ENCODE assay signal across 8 cellular contexts in the genomic region with DNA sequence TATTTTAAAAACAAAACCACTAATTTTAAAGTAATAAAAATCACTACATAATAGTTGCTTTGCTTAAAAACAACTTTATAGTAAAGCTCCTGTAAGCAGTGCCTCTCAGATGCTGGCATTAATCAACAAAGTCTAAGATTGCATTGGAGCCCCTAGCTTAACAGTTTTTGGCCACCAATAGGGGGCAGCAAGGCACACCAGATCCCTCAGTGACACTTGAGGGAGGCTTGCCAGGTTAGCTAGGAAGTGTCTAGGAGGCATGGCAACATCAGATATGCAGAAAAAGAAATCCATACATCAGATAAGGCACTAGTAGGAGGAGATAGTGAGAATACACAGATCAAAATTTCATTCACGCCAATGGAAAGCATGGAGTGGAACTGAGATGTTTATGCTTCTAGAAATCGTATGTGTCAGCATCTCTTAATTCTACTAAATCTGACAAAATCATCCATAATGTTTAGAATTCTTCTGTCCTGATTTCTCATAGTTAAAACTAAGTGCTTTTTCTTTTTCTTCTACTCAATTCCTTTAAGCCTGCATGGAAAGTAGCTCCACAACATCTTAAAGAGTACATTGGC.
DNase-seq lines count a peak whose midpoint lies in the region; ATAC-seq and TF ChIP-seq lines count a peak whose summit lies in the region.

No MANE protein-coding gene starts in this region.

- H3K27me3 Mint-ChIP-seq in activated T-cell treated with anti-CD3 and anti-CD28 coated beads, Interleukin-2, amount 50 U/mL, for 72 hours (ENCODE audit: low read depth), result peaks cover 16% of the 10 kb centered on the region
- no peaks in the 10 kb centered on the region for H3K27me3 Mint-ChIP-seq in osteocyte (ENCODE audit: unreplicated experiment)

- H3K79me2 ChIP-seq in Karpas-422 (ENCODE audit: low read length), result no peaks in the 10 kb centered on the region

- H4K20me1 ChIP-seq in Karpas-422 (ENCODE audit: insufficient read depth, low read depth, low read length), result no peaks in the 10 kb centered on the region

- no peaks in the 10 kb centered on the region for H3K4me1 Mint-ChIP-seq in activated T-cell treated with anti-CD3 and anti-CD28 coated beads, Interleukin-2, amount 50 U/mL, for 72 hours (ENCODE audit: low read depth)
- H3K4me1 Mint-ChIP-seq in osteocyte (ENCODE audit: unreplicated experiment), result no peaks in the 10 kb centered on the region

- no peaks in the 10 kb centered on the region for H3K9me2 ChIP-seq in Karpas-422 (replicated peaks; ENCODE audit: insufficient read depth, low read length)

- H3K27me3 ChIP-seq in Karpas-422 (ENCODE audit: low read length) (no peaks in the 10 kb centered on the region), Panc1 (ENCODE audit: control insufficient read depth, insufficient read depth, low read length) (no peaks in the 10 kb centered on the region; the same call in 1 of the 2 replicates), uterus (no peaks in the 10 kb centered on the region)

- no peaks in the 10 kb centered on the region for H3K36me3 Mint-ChIP-seq in activated T-cell treated with anti-CD3 and anti-CD28 coated beads, Interleukin-2, amount 50 U/mL, for 72 hours (ENCODE audit: insufficient read depth in 2 of 2)
- H3K36me3 Mint-ChIP-seq in osteocyte (ENCODE audit: unreplicated experiment), result no peaks in the 10 kb centered on the region

- BruUV-seq in Panc1 (replicated peaks; lab: Mats Ljungman, UMichigan), result no TSS peak

- no peaks in the 10 kb centered on the region for H3K36me3 ChIP-seq in Karpas-422 (ENCODE audit: insufficient read depth, low read length)
- no peaks in the 10 kb centered on the region for H3K36me3 ChIP-seq in Panc1 (ENCODE audit: control insufficient read depth, insufficient read depth, low read length)
- no peaks in the 10 kb centered on the region for H3K36me3 ChIP-seq in uterus

- CTCF ChIA-PET in Panc1 (lab: Charles Lee), result interaction anchor here (1.1 to 1.2 kb wide), 3 partner anchors 349 to 543 kb away, joined by 3 read pairs; no protein-coding TSS in a partner anchor

- H3K9ac ChIP-seq in Karpas-422 (ENCODE audit: low read length), result no peak overlapping the region

- POLR2A ChIA-PET in Panc1 (lab: Charles Lee), result no interaction called here

- intact Hi-C loops in Panc1 (cut with micrococcal nuclease; ENCODE audit: unreplicated experiment) (loop anchor here (2.0 to 5.0 kb wide), 2 partner anchors 291 to 359 kb away; no protein-coding TSS in a partner anchor), uterus (cut with DNase I; ENCODE audit: low total_unique reads) (no loop called here)

- H2AFZ ChIP-seq in Karpas-422 (ENCODE audit: low read length), result no peak overlapping the region

- H3K4me3 Mint-ChIP-seq in activated T-cell treated with anti-CD3 and anti-CD28 coated beads, Interleukin-2, amount 50 U/mL, for 72 hours, result no peak overlapping the region
- H3K4me3 Mint-ChIP-seq in osteocyte (ENCODE audit: unreplicated experiment), result no peak overlapping the region

- H3K4me1 ChIP-seq in Karpas-422 (ENCODE audit: low read length) (no peaks in the 10 kb centered on the region), Panc1 (ENCODE audit: control insufficient read depth, insufficient read depth, low read length) (no peaks in the 10 kb centered on the region), uterus (no peaks in the 10 kb centered on the region)

- H3K4me3 ChIP-seq in Karpas-422 (ENCODE audit: low read length), result no peak overlapping the region
- no peak overlapping the region for H3K4me3 ChIP-seq in Panc1 (ENCODE audit: low read depth in 2 of 2, low read length in 2 of 2)
- H3K4me3 ChIP-seq in fibroblast of villous mesenchyme (ENCODE audit: low read depth, low read length), result no peak overlapping the region
- no peak overlapping the region for H3K4me3 ChIP-seq in uterus

- DNase-seq in ELF-1 (ENCODE audit: low read depth, low spot score) (peak; percentile 65), Karpas-422 (peak; percentile 82), Panc1 (ENCODE audit: low read depth, low spot score) (peak; percentile 48), fibroblast of villous mesenchyme (ENCODE audit: low read depth) (peak; percentile 72), osteocyte (ENCODE audit: extremely low spot score, unreplicated experiment) (no peak), uterus (peak; percentile 29 to 36)
- DNase-seq in activated T-cell treated with anti-CD3 and anti-CD28 coated beads, Interleukin-2, amount 50 U/mL, for 72 hours, result peak; percentile 65 to 66

- H3K4me2 ChIP-seq in Karpas-422 (ENCODE audit: low read depth, low read length, poor library complexity, severe bottlenecking), result no peak overlapping the region

- no peak overlapping the region for H3K27ac Mint-ChIP-seq in activated T-cell treated with anti-CD3 and anti-CD28 coated beads, Interleukin-2, amount 50 U/mL, for 72 hours
- no peak overlapping the region for H3K27ac Mint-ChIP-seq in osteocyte (ENCODE audit: unreplicated experiment)

- H3K9me3 Mint-ChIP-seq in activated T-cell treated with anti-CD3 and anti-CD28 coated beads, Interleukin-2, amount 50 U/mL, for 72 hours, result no peaks in the 10 kb centered on the region
- peaks cover 3% of the 10 kb centered on the region for H3K9me3 Mint-ChIP-seq in osteocyte (ENCODE audit: unreplicated experiment)

- no peak for TF ChIP-seq POLR2A in uterus (IDR thresholded peaks at IDR 0.05)

- TF ChIP-seq CTCF in Panc1 (IDR thresholded peaks at IDR 0.05) (peak; percentile 87), fibroblast of villous mesenchyme (IDR thresholded peaks at IDR 0.05; ENCODE audit: insufficient read depth, low read depth, low read length) (peak; percentile 92), osteocyte (IDR thresholded peaks at IDR 0.05) (peak; percentile 83), uterus (IDR thresholded peaks at IDR 0.05) (peak; percentile 46 to 61 (median 56))

- in situ Hi-C loops in Panc1 (cut with HindIII; ENCODE audit: low pct_unique_long_range_greater_than_20kb, low sequenced_read_pairs), result no loop called here

- no peaks in the 10 kb centered on the region for H3K9me3 ChIP-seq in Karpas-422 (ENCODE audit: low read length)
- H3K9me3 ChIP-seq in Panc1 (ENCODE audit: control insufficient read depth, insufficient read depth, low read depth, low read length), result no peaks in the 10 kb centered on the region
- H3K9me3 ChIP-seq in uterus, result no peaks in the 10 kb centered on the region

- peak; percentile 89 for ATAC-seq in GM21825 (IDR thresholded peaks at IDR 0.05; ENCODE audit: unreplicated experiment)
- ATAC-seq in Panc1, result peak; percentile 77; the same call in 1 of the 2 replicates
- ATAC-seq in activated T-cell treated with anti-CD3 and anti-CD28 coated beads, Interleukin-2, amount 50 U/mL, for 72 hours (replicated peaks in 1 of 2), result peak; percentile 69 to 72

- no peak overlapping the region for H3K27ac ChIP-seq in Karpas-422 (ENCODE audit: low read length)
- no peak overlapping the region for H3K27ac ChIP-seq in Panc1 (ENCODE audit: low read length)
- no peak overlapping the region for H3K27ac ChIP-seq in uterus
